ENCODE assay signal across 7 cellular contexts in genomic region chr2:86720541-86721320, GRCh38. TPM values are rescaled to one million over a fixed set of nuclear protein-coding genes. Genes with fewer than 3 reads are reported as not detected.
DNase-seq lines count a peak whose midpoint lies in the region; ATAC-seq, FAIRE-seq and TF ChIP-seq lines count a peak whose summit lies in the region.
"Not testable (repeated sequence)": the region's sequence is repeated elsewhere in the genome, so short reads cannot be mapped to it uniquely, and the experiment has no call there.

No MANE protein-coding gene starts in this region.

- H2AFZ ChIP-seq in HepG2 (ENCODE audit: low read length), result not testable (repeated sequence)

- H4K20me1 ChIP-seq in HepG2 (ENCODE audit: insufficient read depth, low read length), result not testable (repeated sequence)

- H3K4me3 ChIP-seq in HepG2 (replicated peaks in 1 of 3; ENCODE audit: insufficient read depth in 1 of 3, low read depth in 2 of 3, low read length in 3 of 3), result peak overlapping the region; percentile 76 to 82 (median 80)

- TF ChIP-seq CTCF in HepG2 (CRISPR knock-in tag; IDR thresholded peaks at IDR 0.05), result not testable (repeated sequence)

- TF ChIP-seq POLR2A in HepG2 (IDR thresholded peaks at IDR 0.05; ENCODE audit: insufficient read depth in 1 of 2, low read depth in 2 of 2, low read length in 2 of 2), result not testable (repeated sequence)

- not testable (repeated sequence) for FAIRE-seq in HepG2 (lab: Jason Lieb, UNC)

- peak overlapping the region; percentile 80 for H3K4me2 ChIP-seq in HepG2 (ENCODE audit: low read depth, low read length)

- WGBS in HepG2 (ENCODE audit: low lambda C conversion rate), result 3% methylated on average over 5 of the region's 85 CpGs

- BruUV-seq in HepG2 (replicated peaks; lab: Mats Ljungman, UMichigan), result not testable (repeated sequence)

- not testable (repeated sequence) for H3K27me3 ChIP-seq in HepG2 (ENCODE audit: control insufficient read depth in 1 of 2, insufficient read depth in 2 of 2, low read length in 2 of 2)

- H3K79me2 ChIP-seq in HepG2 (ENCODE audit: insufficient read depth, low read length), result peaks cover 21% of the 10 kb centered on the region

- CTCF ChIA-PET in HepG2 (lab: Yijun Ruan, JAX; ENCODE audit: low intra/inter-chr PET ratio, low total read pairs), result not testable (repeated sequence)

- H3K27ac ChIP-seq in HepG2 (ENCODE audit: extremely low read length, insufficient read depth, low read length), result peak overlapping the region; percentile 81

- in situ Hi-C loops in HepG2 (cut with HindIII; ENCODE audit: extremely low pct_ligation_motif_present, low pct_unique_long_range_greater_than_20kb), result not testable (repeated sequence)

- not testable (repeated sequence) for H3K36me3 ChIP-seq in HepG2 (replicated peaks in 1 of 2; ENCODE audit: control insufficient read depth in 1 of 2, insufficient read depth in 2 of 2, low read length in 2 of 2)

- TF ChIP-seq EP300 in HepG2 (IDR thresholded peaks at IDR 0.05; ENCODE audit: low read depth in 2 of 2, low read length in 2 of 2); HepG2 (CRISPR knock-in tag; IDR thresholded peaks at IDR 0.05; ENCODE audit: borderline replicate concordance): not testable (repeated sequence)

- peaks cover 13% of the 10 kb centered on the region; the same call in 1 of the 2 replicates for H3K4me1 ChIP-seq in HepG2 (ENCODE audit: insufficient read depth, low read length)

- ATAC-seq in GM18907 (IDR thresholded peaks at IDR 0.05; ENCODE audit: unreplicated experiment), result peak; percentile 39
- peak; percentile 27 for ATAC-seq in HG03045 (IDR thresholded peaks at IDR 0.05; ENCODE audit: unreplicated experiment)
- ATAC-seq in HepG2, result peak; percentile 12

- H3K9me3 ChIP-seq in HepG2 (ENCODE audit: low read length), result not testable (repeated sequence)

- H3K9ac ChIP-seq in HepG2 (ENCODE audit: insufficient read depth, low read depth, low read length), result peak overlapping the region; percentile 82

- POLR2A ChIA-PET in HepG2 (lab: Yijun Ruan, JAX), result not testable (repeated sequence)

- not testable (repeated sequence) for TF ChIP-seq RAD21 in HepG2 (CRISPR knock-in tag; IDR thresholded peaks at IDR 0.05)

- DNase-seq in NK-92 treated with Interleukin-12 subunit alpha and Interleukin-12 subunit beta, amount 100 ng/mL, for 24 hours (lab: John Stamatoyannopoulos, UW), result peak; percentile 33
- peak; percentile 30 for DNase-seq in activated T-cell treated with anti-CD3 and anti-CD28 coated beads for 1 hour (ENCODE audit: low read depth)
- peak; percentile 46 for DNase-seq in effector CD4-positive, alpha-beta T cell
- not testable (repeated sequence) for DNase-seq in HepG2 (ENCODE audit: low spot score)
- peak; percentile 49 for DNase-seq in stimulated activated CD4-positive, alpha-beta T cell treated with anti-CD3 and anti-CD28 coated beads, Interleukin-12 subunit alpha, Interleukin-12 subunit beta, amount 100 ng/mL, for 4 hours

- intact Hi-C loops in HepG2 (cut with micrococcal nuclease; ENCODE audit: unreplicated experiment), result not testable (repeated sequence)

TF ChIP-seq in HepG2, 621 proteins besides CTCF, POLR2A, EP300 and RAD21 (continues in another document):
- TF ChIP-seq PHF8 (CRISPR knock-in tag; IDR thresholded peaks at IDR 0.05) (peak; percentile 21), YY1 (IDR thresholded peaks at IDR 0.05; ENCODE audit: insufficient read depth, insufficient replicate concordance, low read depth, low read length) (peak; percentile 14), DMAP1 (CRISPR knock-in tag; IDR thresholded peaks at IDR 0.05) (0 out of 2 replicates have a peak, but pooled peaks have one; percentile 26), ZNF143 (CRISPR knock-in tag; IDR thresholded peaks at IDR 0.05) (0 out of 2 replicates have a peak, but pooled peaks have one; percentile 40), MAX (IDR thresholded peaks at IDR 0.05) (0 out of 2 replicates have a peak, but pooled peaks have one; percentile 31), ZNF777 (CRISPR knock-in tag; IDR thresholded peaks at IDR 0.05) (peak; percentile 48; the same call in 1 of the 2 replicates), KAT7 (CRISPR knock-in tag; IDR thresholded peaks at IDR 0.05; ENCODE audit: borderline replicate concordance) (0 out of 2 replicates have a peak, but pooled peaks have one; percentile 13), MXI1 (IDR thresholded peaks at IDR 0.05; ENCODE audit: borderline replicate concordance, low read depth, low read length) (0 out of 3 replicates have a peak, but pooled peaks have one; percentile 31), KDM5B (CRISPR knock-in tag; IDR thresholded peaks at IDR 0.05; ENCODE audit: borderline replicate concordance) (peak; percentile 8; the same call in 1 of the 2 replicates), GABPB1 (CRISPR knock-in tag; IDR thresholded peaks at IDR 0.05) (peak; percentile 45; the same call in 1 of the 2 replicates), NFAT5 (CRISPR knock-in tag; IDR thresholded peaks at IDR 0.05) (0 out of 2 replicates have a peak, but pooled peaks have one; percentile 10), MYC (CRISPR knock-in tag; IDR thresholded peaks at IDR 0.05; ENCODE audit: borderline replicate concordance) (peak; percentile 44; the same call in 1 of the 2 replicates), YEATS4 (CRISPR knock-in tag; IDR thresholded peaks at IDR 0.05; ENCODE audit: borderline replicate concordance) (peak; percentile 9; the same call in 1 of the 2 replicates)

RNA-seq across cellular contexts. Expression of gene RMND5A, which starts 0.6 kb away (rescaled TPM):
- 66.4 and 108 TPM in 2 replicates for total RNA-seq in HepG2 (2016; rRNA removed; fragmentation: Illumina TruSeq; extraction: Trizol)
- total RNA-seq in HepG2 (2016; cell fraction: cytosol; rRNA removed; fragmentation: Illumina TruSeq; extraction: Trizol; ENCODE audit: low read depth), result 6.8 and 8.0 TPM in 2 replicates
- 66.9 and 102 TPM in 2 replicates for total RNA-seq in HepG2 (2016; cell fraction: insoluble cytoplasmic fraction; rRNA removed; fragmentation: Illumina TruSeq; extraction: Trizol)
- total RNA-seq in HepG2 (2016; cell fraction: membrane; rRNA removed; fragmentation: Illumina TruSeq; extraction: Trizol), result 26.4 and 27.1 TPM in 2 replicates
- total RNA-seq in HepG2 (2016; cell fraction: nucleus; rRNA removed; fragmentation: Illumina TruSeq; extraction: Trizol), result 37.8 and 39.3 TPM in 2 replicates
- 27.3 and 31.0 TPM in 2 replicates for polyA plus RNA-seq in HepG2 (2011; rRNA removed)
- 23.0 and 32.3 TPM in 2 replicates for polyA plus RNA-seq in HepG2 (2011; cell fraction: cytosol; rRNA removed)
- polyA plus RNA-seq in HepG2 (2011; cell fraction: nucleus; rRNA removed), result 13.2 and 16.8 TPM in 2 replicates
- polyA plus RNA-seq in HepG2 (2012), result 32.6 and 37.2 TPM in 2 replicates
- 2.5 and 3.5 TPM in 2 replicates for polyA plus RNA-seq in HepG2 (2016; cell fraction: cytosol; fragmentation: Illumina TruSeq; extraction: Trizol; ENCODE audit: low read depth)
- 62.4 and 63.9 TPM in 2 replicates for polyA plus RNA-seq in HepG2 (2016; cell fraction: insoluble cytoplasmic fraction; fragmentation: Illumina TruSeq; extraction: Trizol; ENCODE audit: low read depth)
- polyA plus RNA-seq in HepG2 (2016; cell fraction: membrane; fragmentation: Illumina TruSeq; extraction: Trizol; ENCODE audit: low read depth), result 11.9 and 14.5 TPM in 2 replicates
- polyA plus RNA-seq in HepG2 (2016; cell fraction: nucleus; fragmentation: Illumina TruSeq; extraction: Trizol; ENCODE audit: insufficient read depth, low read depth), result 27.7 and 40.2 TPM in 2 replicates
- 70.4 and 98.0 TPM in 2 replicates for polyA minus RNA-seq in HepG2 (2011; rRNA and poly(A)+ RNA removed; ENCODE audit: low replicate concordance)
- 69.4 and 79.3 TPM in 2 replicates for polyA minus RNA-seq in HepG2 (2011; cell fraction: cytosol; rRNA and poly(A)+ RNA removed)
- polyA minus RNA-seq in HepG2 (2011; cell fraction: nucleus; rRNA and poly(A)+ RNA removed), result 46.7 and 61.4 TPM in 2 replicates
